In genomic region chr1:108592030-108592759, GRCh38 we compare ENCODE assay signal across 9 cellular contexts. TPM values are rescaled to one million over a fixed set of nuclear protein-coding genes. Genes with fewer than 3 reads are reported as not detected.
DNase-seq lines count a peak whose midpoint lies in the region; ATAC-seq, FAIRE-seq and TF ChIP-seq lines count a peak whose summit lies in the region.
"Had no signal": no experiment of that assay in that cellular context is flagged by ENCODE, and none has a peak within 500 bp of the region (broad histone marks: within the 10 kb centered on the region; RNA-seq: fewer than 3 reads in every experiment).

No MANE protein-coding gene starts in this region.

- H4K20me1 ChIP-seq in GM12878 (ENCODE audit: control insufficient read depth, insufficient read depth), result no peaks in the 10 kb centered on the region

- peak; percentile 41 for FAIRE-seq in GM12878 (lab: Jason Lieb, UNC)

- RAD21 ChIA-PET in GM12878 (lab: Charles Lee; ENCODE audit: unreplicated experiment), result no interaction called here

- no peak overlapping the region for H3K27ac ChIP-seq in GM12878 (ENCODE audit: control insufficient read depth, insufficient read depth)
- H3K27ac ChIP-seq in trophoblast cell (ENCODE audit: low read depth, low read length), result no peak overlapping the region

- H3K4me2 ChIP-seq in GM12878 (ENCODE audit: control insufficient read depth, insufficient read depth) (no peak overlapping the region), trophoblast cell (ENCODE audit: low read length) (no peak overlapping the region)

- no peak overlapping the region for H2BK12ac ChIP-seq in trophoblast cell (ENCODE audit: low read length)

- peaks cover 7% of the 10 kb centered on the region for H3K36me3 Mint-ChIP-seq in natural killer cell treated with Interleukin-12 subunit alpha and Interleukin-12 subunit beta and Interleukin-15 and Interleukin-18, amount 100 ng/mL, for 72 hours

- H4K12ac ChIP-seq in trophoblast cell (ENCODE audit: low read depth, low read length), result no peak overlapping the region

- no peak for TF ChIP-seq CTCF in GM12878 (IDR thresholded peaks at IDR 0.05 in 2 of 3, conservative IDR thresholded peaks at IDR 0.05 in 1 of 3; ENCODE audit: control insufficient read depth in 2 of 3, extremely low read depth in 1 of 3, insufficient read depth in 1 of 3, low read depth in 3 of 3, low read length in 3 of 3)

- no peak overlapping the region for H2AFZ ChIP-seq in GM12878 (ENCODE audit: control insufficient read depth, low read depth, low read length)
- H2AFZ ChIP-seq in trophoblast cell (ENCODE audit: insufficient read depth, low read length, poor library complexity), result no peak overlapping the region

- H2BK5ac ChIP-seq in trophoblast cell (ENCODE audit: low read depth, low read length, poor library complexity), result no peak overlapping the region

- peak; percentile 16 for DNase-seq in GF-D8 (lab: John Stamatoyannopoulos, UW)
- DNase-seq in Kasumi-1 (lab: John Stamatoyannopoulos, UW), result peak; percentile 32 to 53
- DNase-seq in GM12878 (ENCODE audit: low read depth, low spot score), result no peak
- DNase-seq in natural killer cell treated with Interleukin-12 subunit alpha and Interleukin-12 subunit beta and Interleukin-15 and Interleukin-18, amount 100 ng/mL, for 72 hours (ENCODE audit: low spot score), result peak; percentile 68
- DNase-seq in trophoblast cell, result no peak
- no peak for DNase-seq in islet precursor cell
- DNase-seq: stimulated activated CD4-positive, alpha-beta T cell treated with anti-CD3 and anti-CD28 coated beads, Interleukin-12 subunit alpha, Interleukin-12 subunit beta, amount 100 ng/mL, for 4 hours had no signal

- peaks cover 51 to 54% of the 10 kb centered on the region in 2 donors for H3K4me1 Mint-ChIP-seq in natural killer cell treated with Interleukin-12 subunit alpha and Interleukin-12 subunit beta and Interleukin-15 and Interleukin-18, amount 100 ng/mL, for 72 hours (ENCODE audit: low read depth in 2 of 2)

- TF ChIP-seq POLR2A in GM12878 (IDR thresholded peaks at IDR 0.05; ENCODE audit: low read depth, low read length), result no peak

- H3K23ac ChIP-seq in trophoblast cell (ENCODE audit: low read length), result no peak overlapping the region

- BruUV-seq in GM12878 (replicated peaks; lab: Mats Ljungman, UMichigan), result no TSS peak

- no peak overlapping the region for H3K9ac ChIP-seq in GM12878 (ENCODE audit: control insufficient read depth, insufficient read depth, low read length)
- H3K9ac ChIP-seq in trophoblast cell (ENCODE audit: low read length), result no peak overlapping the region

- H3K14ac ChIP-seq in trophoblast cell (ENCODE audit: low read length), result no peak overlapping the region

- H3K9me3 ChIP-seq in GM12878 (replicated peaks; ENCODE audit: control insufficient read depth, insufficient read depth, low read length) (no peaks in the 10 kb centered on the region), trophoblast cell (ENCODE audit: insufficient read depth, low read depth, low read length) (no peaks in the 10 kb centered on the region)

- SMC1A ChIA-PET in GM12878 (lab: Charles Lee; ENCODE audit: uncharacterized antibody, unreplicated experiment), result interaction anchor here (0.6 kb wide), 1 partner anchor 14 kb away, joined by 3 read pairs; no protein-coding TSS in a partner anchor

- H3K4me3 ChIP-seq in GM12878, result no peak overlapping the region
- H3K4me3 ChIP-seq in trophoblast cell (ENCODE audit: low read depth, low read length), result no peak overlapping the region

- no peaks in the 10 kb centered on the region for H3K9me3 Mint-ChIP-seq in natural killer cell treated with Interleukin-12 subunit alpha and Interleukin-12 subunit beta and Interleukin-15 and Interleukin-18, amount 100 ng/mL, for 72 hours

- ATAC-seq in GM12878 (peak; percentile 48; the same call in 2 of the 3 replicates), GM18502 (IDR thresholded peaks at IDR 0.05; ENCODE audit: poor library complexity, unreplicated experiment) (no peak), GM19035 (IDR thresholded peaks at IDR 0.05; ENCODE audit: unreplicated experiment) (no peak)
- ATAC-seq in natural killer cell treated with Interleukin-12 subunit alpha and Interleukin-12 subunit beta and Interleukin-15 and Interleukin-18, amount 100 ng/mL, for 72 hours, result peak; percentile 85 to 89

- H3K27me3 ChIP-seq in GM12878 (replicated peaks in 1 of 2; ENCODE audit: control insufficient read depth in 2 of 2, insufficient read depth in 2 of 2, low read length in 1 of 2) (no peaks in the 10 kb centered on the region), trophoblast cell (ENCODE audit: insufficient read depth, low read length) (no peaks in the 10 kb centered on the region)

- H3K4me3 Mint-ChIP-seq in natural killer cell treated with Interleukin-12 subunit alpha and Interleukin-12 subunit beta and Interleukin-15 and Interleukin-18, amount 100 ng/mL, for 72 hours, result peak overlapping the region; percentile 77

- TF ChIP-seq EP300 in GM12878 (IDR thresholded peaks at IDR 0.05; ENCODE audit: borderline replicate concordance in 1 of 2, control insufficient read depth in 1 of 2, low read depth in 2 of 2, low read length in 2 of 2), result no peak

- intact Hi-C loops in GM12878 (cut with micrococcal nuclease; ENCODE audit: unreplicated experiment), result no loop called here

- H3K4me1 ChIP-seq in GM12878 (ENCODE audit: control insufficient read depth, insufficient read depth, low read length) (no peaks in the 10 kb centered on the region), trophoblast cell (ENCODE audit: control insufficient read depth in 1 of 2, insufficient read depth in 2 of 2, low read length in 2 of 2) (peaks cover 0 to 2% of the 10 kb centered on the region in 2 experiments)

- H3K4ac ChIP-seq in trophoblast cell (ENCODE audit: low read depth, low read length), result no peak overlapping the region

- H3K79me2 ChIP-seq in GM12878 (ENCODE audit: control insufficient read depth, insufficient read depth, low read length) (no peaks in the 10 kb centered on the region), trophoblast cell (ENCODE audit: control insufficient read depth, insufficient read depth, low read length, poor library complexity) (peaks cover 2% of the 10 kb centered on the region)

- in situ Hi-C loops in GM12878 (cut with MboI), result no loop called here

- WGBS in GM12878 (ENCODE audit: insufficient coverage, insufficient replicate concordance, low lambda C conversion rate, missing lambda C conversion rate), result 78% methylated on average over 5 of the region's 5 CpGs
- no CpG with 5 or more reads among the region's 5 CpGs for WGBS in trophoblast cell (ENCODE audit: extremely low coverage, insufficient coverage, insufficient read length)

- H3K18ac ChIP-seq in trophoblast cell (ENCODE audit: low read length), result no peak overlapping the region

- H3K79me1 ChIP-seq in trophoblast cell (ENCODE audit: low read length), result no peaks in the 10 kb centered on the region

- H3K27me3 Mint-ChIP-seq in natural killer cell treated with Interleukin-12 subunit alpha and Interleukin-12 subunit beta and Interleukin-15 and Interleukin-18, amount 100 ng/mL, for 72 hours, result no peaks in the 10 kb centered on the region

- no peak overlapping the region for H4K8ac ChIP-seq in trophoblast cell (ENCODE audit: low read depth, low read length)

- CTCF ChIA-PET in GM12878 (lab: Yijun Ruan, JAX), result interaction anchor here (0.7 kb wide), 1 partner anchor 54 kb away, joined by 3 read pairs; no protein-coding TSS in a partner anchor

- H2AK5ac ChIP-seq in trophoblast cell (ENCODE audit: low read length), result no peak overlapping the region

- no peak overlapping the region for H4K91ac ChIP-seq in trophoblast cell (ENCODE audit: low read depth, low read length)

- TF ChIP-seq RAD21 in GM12878 (IDR thresholded peaks at IDR 0.05; ENCODE audit: insufficient read depth, low read depth, low read length), result no peak

- no peak overlapping the region for H2BK120ac ChIP-seq in trophoblast cell (ENCODE audit: insufficient read depth, low read length, poor library complexity)

- POLR2A ChIA-PET in GM12878 (lab: Charles Lee), result no interaction called here

- H3K36me3 ChIP-seq in GM12878 (ENCODE audit: control insufficient read depth in 2 of 2, insufficient read depth in 2 of 2, low read length in 1 of 2) (no peaks in the 10 kb centered on the region), trophoblast cell (ENCODE audit: control insufficient read depth in 1 of 2, insufficient read depth in 2 of 2, low read length in 2 of 2) (no peaks in the 10 kb centered on the region)

- H3K27ac Mint-ChIP-seq in natural killer cell treated with Interleukin-12 subunit alpha and Interleukin-12 subunit beta and Interleukin-15 and Interleukin-18, amount 100 ng/mL, for 72 hours, result peak overlapping the region; percentile 88 to 89

RNA-seq across cellular contexts. Expression of gene EEIG2, which starts 32.3 kb away (rescaled TPM):
- 14.4 and 17.2 TPM in 2 replicates for total RNA-seq in GM12878 (2013; cell fraction: nucleolus; rRNA removed)
- total RNA-seq in GM12878 (2014; rRNA removed), result 14.3 and 16.7 TPM in 2 replicates
- 16.2 and 17.4 TPM in 2 replicates for total RNA-seq in GM12878 (2014; rRNA removed; fragmentation: Illumina TruSeq; extraction: Trizol)
- total RNA-seq in GM12878 (2021), result 16.2 and 17.2 TPM in 2 replicates
- polyA plus RNA-seq in GM12878 (2011; ENCODE audit: low read depth), result 2.1 TPM
- 8.1 and 12.1 TPM in 2 replicates for polyA plus RNA-seq in GM12878 (2011; rRNA removed)
- 3.4 and 3.6 TPM in 2 replicates for polyA plus RNA-seq in GM12878 (2011; cell fraction: cytosol; rRNA removed)
- 5.4 and 6.3 TPM in 2 replicates for polyA plus RNA-seq in GM12878 (2011; cell fraction: nucleus; rRNA removed)
- polyA plus RNA-seq in GM12878 (2012), result 2.9 and 3.6 TPM in 2 replicates
- 12.3 and 19.1 TPM in 2 replicates for polyA plus RNA-seq in GM12878 (2014; fragmentation: Illumina TruSeq; extraction: Trizol)
- 1 to 10 TPM; 3.5 to 4.9 TPM for polyA plus RNA-seq in GM12878 (2014; fragmentation: Nextera tagmentation; extraction: Ambion mirVana)
- polyA plus RNA-seq in GM12878 (2014; rRNA removed), result 8.0 and 11.5 TPM in 2 replicates
- polyA plus RNA-seq in GM12878 (2016; fragmentation: Nextera tagmentation; extraction: Ambion mirVana), result 1 to 10 TPM; 1.4 to 1.5 TPM
- 7.8 and 8.3 TPM in 2 replicates for polyA minus RNA-seq in GM12878 (2011; rRNA and poly(A)+ RNA removed)
- 2.8 and 4.2 TPM in 2 replicates for polyA minus RNA-seq in GM12878 (2011; cell fraction: cytosol; rRNA and poly(A)+ RNA removed)
- 3.5 and 5.7 TPM in 2 replicates for polyA minus RNA-seq in GM12878 (2011; cell fraction: nucleus; rRNA and poly(A)+ RNA removed)
- total RNA-seq in natural killer cell treated with Interleukin-12 subunit alpha and Interleukin-12 subunit beta and Interleukin-15 and Interleukin-18, amount 100 ng/mL, for 72 hours, result 10 to 100 TPM; 18.4 to 20.7 TPM
- 6.6 and 6.9 TPM in 2 replicates for polyA plus RNA-seq in trophoblast cell (2013)

Comparison
In these comparisons a context has a peak if more than half of its experiments do, and no peak if none do; other contexts are left out.
1. DNase-seq: peak in GF-D8 (single experiment), Kasumi-1 (2 of 2) and natural killer cell treated with Interleukin-12 subunit alpha and Interleukin-12 subunit beta and Interleukin-15 and Interleukin-18, amount 100 ng/mL, for 72 hours (single experiment); none in GM12878 (single experiment), trophoblast cell (0 of 2) and islet precursor cell (single experiment).
2. ATAC-seq: peak in GM12878 (single experiment) and natural killer cell treated with Interleukin-12 subunit alpha and Interleukin-12 subunit beta and Interleukin-15 and Interleukin-18, amount 100 ng/mL, for 72 hours (2 of 2); none in GM18502 (single experiment) and GM19035 (single experiment).